8 cellular contexts compared by ENCODE assay signal in genomic region chr2:28566441-28567075, GRCh38.
A peak's percentile ranks its signal among the peaks of the same experiment; 100 is the strongest.
DNase-seq lines count a peak whose midpoint lies in the region; ATAC-seq and TF ChIP-seq lines count a peak whose summit lies in the region.

No MANE protein-coding gene starts in this region.

- H3K9me3 Mint-ChIP-seq in CD14-positive monocyte = peaks cover 0 to 3% (median under 1%) of the 10 kb centered on the region in 7 donors
- H3K9me3 Mint-ChIP-seq in activated CD4-positive, alpha-beta memory T cell treated with anti-CD3 and anti-CD28 coated beads for 36 hours = peaks cover 3% of the 10 kb centered on the region

- POLR2A ChIA-PET in activated CD4-positive, alpha-beta memory T cell treated with anti-CD3 and anti-CD28 coated beads for 36 hours (lab: Charles Lee) = interaction anchor here (1.0 to 2.3 kb wide), 2 partner anchors 185 to 187 kb away, joined by 4 to 10 read pairs; partner anchors contain the start of gene PPP1CB

- H3K36me3 Mint-ChIP-seq in CD14-positive monocyte = no peaks in the 10 kb centered on the region
- H3K36me3 Mint-ChIP-seq in activated CD4-positive, alpha-beta memory T cell treated with anti-CD3 and anti-CD28 coated beads for 36 hours = no peaks in the 10 kb centered on the region

- peaks cover 6% of the 10 kb centered on the region for H3K4me1 Mint-ChIP-seq in CD14-positive monocyte
- peaks cover 15% of the 10 kb centered on the region for H3K4me1 Mint-ChIP-seq in activated CD4-positive, alpha-beta memory T cell treated with anti-CD3 and anti-CD28 coated beads for 36 hours (ENCODE audit: low read depth)

- CTCF ChIA-PET in activated CD4-positive, alpha-beta memory T cell treated with anti-CD3 and anti-CD28 coated beads for 36 hours (lab: Charles Lee) = interaction anchor here (0.5 to 6.5 kb wide), 40 partner anchors 8 to 823 kb away, joined by 3 to 64 read pairs (median 4); partner anchors contain the start of genes PPP1CB and TRMT61B

- 0 to 1% methylated on average over 43 of the region's 43 CpGs for WGBS in lower leg skin, 2 donors

- no peak for TF ChIP-seq POLR2A in lower leg skin (IDR thresholded peaks at IDR 0.05)

- ATAC-seq in GM19397 (IDR thresholded peaks at IDR 0.05; ENCODE audit: unreplicated experiment) (peak; percentile 93), HG03521 (IDR thresholded peaks at IDR 0.05; ENCODE audit: unreplicated experiment) (peak; percentile 89)

- peak; percentile 85 for DNase-seq in CD14-positive monocyte (ENCODE audit: low spot score)
- peak; percentile 74 for DNase-seq in NCI-H748 (lab: John Stamatoyannopoulos, UW; ENCODE audit: unreplicated experiment)
- peak; percentile 94 for DNase-seq in activated CD4-positive, alpha-beta memory T cell treated with anti-CD3 and anti-CD28 coated beads for 36 hours
- peak; percentile 43 to 82 for DNase-seq in dermis microvascular lymphatic vessel endothelial cell (ENCODE audit: low read depth in 2 of 2)
- DNase-seq in lower leg skin (ENCODE audit: low spot score in 2 of 2) = peak; percentile 77 to 97
- DNase-seq in stimulated activated CD4-positive, alpha-beta T cell treated with anti-CD3 and anti-CD28 coated beads, Interleukin-4, amount 100 ng/mL, for 4 hours = peak; percentile 85 to 89

- peak overlapping the region; percentile 92 to 95 for H3K4me3 Mint-ChIP-seq in CD14-positive monocyte
- H3K4me3 Mint-ChIP-seq in activated CD4-positive, alpha-beta memory T cell treated with anti-CD3 and anti-CD28 coated beads for 36 hours = peak overlapping the region; percentile 83

- H3K27ac Mint-ChIP-seq in CD14-positive monocyte = peak overlapping the region; percentile 84 to 97 (median 94)
- peak overlapping the region; percentile 38 for H3K27ac Mint-ChIP-seq in activated CD4-positive, alpha-beta memory T cell treated with anti-CD3 and anti-CD28 coated beads for 36 hours

- intact Hi-C loops in CD14-positive monocyte (cut with micrococcal nuclease) (loop anchor here (2.0 to 5.0 kb wide), 3 partner anchors 28 to 186 kb away; partner anchors contain the start of gene PPP1CB (in 2 of the 2)), lower leg skin (cut with DNase I; ENCODE audit: low total_unique reads) (loop anchor here (2.0 kb wide), 1 partner anchor 186 kb away; no protein-coding TSS in a partner anchor)
- intact Hi-C loops in activated CD4-positive, alpha-beta memory T cell treated with anti-CD3 and anti-CD28 coated beads for 36 hours (cut with micrococcal nuclease) = loop anchor here (1.0 to 10.0 kb wide), 7 partner anchors 18 to 448 kb away; partner anchors contain the start of genes TRMT61B and WDR43

- TF ChIP-seq CTCF in CD14-positive monocyte (IDR thresholded peaks at IDR 0.05) (peak; percentile 100), lower leg skin (IDR thresholded peaks at IDR 0.05) (peak in 2 of 3 donors; percentile 61 to 98)

- H3K27me3 Mint-ChIP-seq in CD14-positive monocyte (ENCODE audit: low read depth in 3 of 3) = peaks cover 0 to 3% (median 2%) of the 10 kb centered on the region in 3 donors
- no peaks in the 10 kb centered on the region for H3K27me3 Mint-ChIP-seq in activated CD4-positive, alpha-beta memory T cell treated with anti-CD3 and anti-CD28 coated beads for 36 hours

- H3K4me3 ChIP-seq in lower leg skin (ENCODE audit: low read depth, poor library complexity, severe bottlenecking) = peak overlapping the region; percentile 25

Comparison
In these comparisons a context has a peak if more than half of its experiments do, and no peak if none do; other contexts are left out.
1. Peak in every context shown above with its lines: DNase-seq, ATAC-seq and H3K4me3 ChIP-seq.